In the genomic region with DNA sequence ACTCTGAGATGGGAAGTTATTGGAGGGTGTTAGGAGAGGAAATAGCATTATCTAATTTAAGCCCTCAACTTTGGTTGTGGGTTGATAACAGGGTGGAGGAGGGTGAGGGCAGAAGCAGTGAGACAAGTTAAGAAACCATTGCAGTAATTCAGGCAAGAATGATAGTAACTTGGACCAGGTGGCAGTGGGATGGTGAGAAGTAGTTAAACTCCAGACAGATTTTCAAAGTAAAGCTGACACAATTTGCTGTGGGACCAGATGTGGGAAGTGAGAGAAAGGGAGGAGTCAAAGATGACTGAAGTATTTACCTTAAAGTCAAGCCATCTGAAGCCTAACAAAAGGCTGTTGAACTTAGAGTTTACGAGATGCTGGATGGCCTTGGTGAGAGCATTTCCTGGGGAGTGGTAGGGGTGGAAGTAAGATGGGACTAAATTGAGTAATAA, we compare ENCODE assay signal across 13 cellular contexts.
A peak's percentile ranks its signal among the peaks of the same experiment; 100 is the strongest.
DNase-seq lines count a peak whose midpoint lies in the region; ATAC-seq and TF ChIP-seq lines count a peak whose summit lies in the region.
"Had no signal": no experiment of that assay in that cellular context is flagged by ENCODE, and none has a peak within 500 bp of the region (broad histone marks: within the 10 kb centered on the region; RNA-seq: fewer than 3 reads in every experiment).

No MANE protein-coding gene starts in this region.

- H3K27ac Mint-ChIP-seq in naive thymus-derived CD4-positive, alpha-beta T cell = no peak overlapping the region

- POLR2A ChIA-PET in PC-3 (lab: Charles Lee; ENCODE audit: unreplicated experiment) = no interaction called here
- POLR2A ChIA-PET in naive thymus-derived CD4-positive, alpha-beta T cell (lab: Charles Lee) = no interaction called here

- H3K4me2 ChIP-seq in BLaER1 treated with 17β-estradiol and CSF1 and Interleukin-3, amounts not matched to agents 10 nM and 100 nM = peak overlapping the region in 7 of 11 experiments; percentile 12 to 59 (median 34); a peak in 11 of 22 replicates
- no peak overlapping the region for H3K4me2 ChIP-seq in PC-3 (ENCODE audit: low read length)

- H3K4me1 Mint-ChIP-seq in naive thymus-derived CD4-positive, alpha-beta T cell = peaks cover 5 to 60% (median 9%) of the 10 kb centered on the region in 7 donors

- no peaks in the 10 kb centered on the region for H3K9me2 ChIP-seq in PC-3 (replicated peaks; ENCODE audit: low read length)

- intact Hi-C loops in PC-3 (cut with micrococcal nuclease) = no loop called here
- intact Hi-C loops in naive thymus-derived CD4-positive, alpha-beta T cell (cut with micrococcal nuclease) = no loop called here

- peaks cover 0 to 6% (median under 1%) of the 10 kb centered on the region in 5 donors for H3K36me3 Mint-ChIP-seq in naive thymus-derived CD4-positive, alpha-beta T cell

- DNase-seq in PC-3 (peak; percentile 48), GM20000 (ENCODE audit: low spot score) (no peak), NCI-H1694 treated with DMSO at 0.1 percent for 48 hours (lab: John Stamatoyannopoulos, UW) (no peak)
- no peak for DNase-seq in naive thymus-derived CD4-positive, alpha-beta T cell
- no peak for DNase-seq in activated CD4-positive, CD25-positive, alpha-beta regulatory T cell treated with anti-CD3 and anti-CD28 coated beads, Interleukin-2, amount 50 U/mL, for 72 hours
- DNase-seq: activated CD4-positive, CD25-positive, alpha-beta regulatory T cell; Caco-2; glutamatergic neuron; HFFc6; NCI-H526 had no signal

- no peak overlapping the region for H2AFZ ChIP-seq in PC-3 (ENCODE audit: low read length)

- H4K20me1 ChIP-seq in BLaER1 treated with 17β-estradiol and CSF1 and Interleukin-3, amounts not matched to agents 10 nM and 100 nM = no peaks in the 10 kb centered on the region
- no peaks in the 10 kb centered on the region for H4K20me1 ChIP-seq in PC-3 (ENCODE audit: low read length)

- H3K9ac ChIP-seq in BLaER1 treated with 17β-estradiol and CSF1 and Interleukin-3, amounts not matched to agents 10 nM and 100 nM = no peak overlapping the region
- no peak overlapping the region for H3K9ac ChIP-seq in PC-3 (ENCODE audit: low read length)

- no peaks in the 10 kb centered on the region for H3K27me3 ChIP-seq in BLaER1 treated with 17β-estradiol and CSF1 and Interleukin-3, amounts not matched to agents 10 nM and 100 nM
- H3K27me3 ChIP-seq in PC-3 (ENCODE audit: low read length) = no peaks in the 10 kb centered on the region
- no peaks in the 10 kb centered on the region for H3K27me3 ChIP-seq in naive thymus-derived CD4-positive, alpha-beta T cell (ENCODE audit: control insufficient read depth in 2 of 2, insufficient read depth in 2 of 2, low read length in 2 of 2)

- H3K4me3 Mint-ChIP-seq in naive thymus-derived CD4-positive, alpha-beta T cell = peak overlapping the region in 1 of 10 donors; percentile 3
- H3K4me3 Mint-ChIP-seq: HFFc6 had no signal

- no peak for TF ChIP-seq CTCF in PC-3 (conservative IDR thresholded peaks at IDR 0.05; ENCODE audit: low read depth, low read length)
- no peak for TF ChIP-seq CTCF in GM20000 (IDR thresholded peaks at IDR 0.05; ENCODE audit: extremely low read depth, missing control alignments)

- CTCF ChIA-PET in PC-3 (lab: Charles Lee) = no interaction called here
- CTCF ChIA-PET in naive thymus-derived CD4-positive, alpha-beta T cell (lab: Charles Lee) = no interaction called here

- H3K79me2 ChIP-seq in PC-3 (ENCODE audit: low read length) = no peaks in the 10 kb centered on the region

- BruUV-seq in PC-3 (replicated peaks; lab: Mats Ljungman, UMichigan) = no TSS peak

- no peaks in the 10 kb centered on the region for H3K36me3 ChIP-seq in BLaER1 treated with 17β-estradiol and CSF1 and Interleukin-3, amounts not matched to agents 10 nM and 100 nM
- no peaks in the 10 kb centered on the region for H3K36me3 ChIP-seq in PC-3 (ENCODE audit: low read depth, low read length)
- no peaks in the 10 kb centered on the region for H3K36me3 ChIP-seq in naive thymus-derived CD4-positive, alpha-beta T cell (ENCODE audit: control insufficient read depth in 2 of 3, insufficient read depth in 3 of 3, low read length in 3 of 3)

- H3K27ac ChIP-seq in BLaER1 treated with 17β-estradiol and CSF1 and Interleukin-3, amounts not matched to agents 10 nM and 100 nM = no peak overlapping the region
- H3K27ac ChIP-seq in PC-3 (ENCODE audit: low read length) = no peak overlapping the region
- H3K27ac ChIP-seq in naive thymus-derived CD4-positive, alpha-beta T cell (ENCODE audit: low read depth, low read length) = no peak overlapping the region

- ATAC-seq in GM18873 (IDR thresholded peaks at IDR 0.05; ENCODE audit: low FRiP score, unreplicated experiment) (peak; percentile 40), HG02763 (IDR thresholded peaks at IDR 0.05; ENCODE audit: unreplicated experiment) (peak; percentile 41), PC-3 (peak; percentile 56)
- ATAC-seq in naive thymus-derived CD4-positive, alpha-beta T cell = no peak

- H3K4me3 ChIP-seq in BLaER1 treated with 17β-estradiol and CSF1 and Interleukin-3, amounts not matched to agents 10 nM and 100 nM = no peak overlapping the region
- H3K4me3 ChIP-seq in PC-3 (ENCODE audit: low read length) = no peak overlapping the region
- H3K4me3 ChIP-seq in naive thymus-derived CD4-positive, alpha-beta T cell (ENCODE audit: low read length) = no peak overlapping the region

- peaks cover 3% of the 10 kb centered on the region for H3F3A ChIP-seq in PC-3 (ENCODE audit: low read length, unreplicated experiment)

- H3K9me3 ChIP-seq in BLaER1 treated with 17β-estradiol and CSF1 and Interleukin-3, amounts not matched to agents 10 nM and 100 nM (replicated peaks in 1 of 11) = no peaks in the 10 kb centered on the region
- no peaks in the 10 kb centered on the region for H3K9me3 ChIP-seq in PC-3 (ENCODE audit: low read length)
- H3K9me3 ChIP-seq in naive thymus-derived CD4-positive, alpha-beta T cell (ENCODE audit: control insufficient read depth in 2 of 3, low read length in 3 of 3) = no peaks in the 10 kb centered on the region
- H3K9me3 ChIP-seq: Caco-2 had no signal

- H3K4me1 ChIP-seq in BLaER1 treated with 17β-estradiol and CSF1 and Interleukin-3, amounts not matched to agents 10 nM and 100 nM = peaks cover 0 to 54% (median 6%) of the 10 kb centered on the region in 10 experiments; a peak in 9 of 20 replicates
- peaks cover 40% of the 10 kb centered on the region for H3K4me1 ChIP-seq in PC-3 (ENCODE audit: insufficient read depth, low read length)
- H3K4me1 ChIP-seq in naive thymus-derived CD4-positive, alpha-beta T cell (ENCODE audit: control insufficient read depth in 2 of 2, insufficient read depth in 2 of 2, low read length in 2 of 2) = peaks cover 0 to 3% of the 10 kb centered on the region in 2 donors
- H3K4me1 ChIP-seq: Caco-2 had no signal

- H3K27me3 Mint-ChIP-seq in naive thymus-derived CD4-positive, alpha-beta T cell = no peaks in the 10 kb centered on the region

- H3K9me3 Mint-ChIP-seq in naive thymus-derived CD4-positive, alpha-beta T cell = peaks cover 0 to 3% (median 0%) of the 10 kb centered on the region in 11 donors
- H3K9me3 Mint-ChIP-seq: HFFc6 had no signal
